Comparison of ENCODE assay signal across 16 cellular contexts in the genomic region with DNA sequence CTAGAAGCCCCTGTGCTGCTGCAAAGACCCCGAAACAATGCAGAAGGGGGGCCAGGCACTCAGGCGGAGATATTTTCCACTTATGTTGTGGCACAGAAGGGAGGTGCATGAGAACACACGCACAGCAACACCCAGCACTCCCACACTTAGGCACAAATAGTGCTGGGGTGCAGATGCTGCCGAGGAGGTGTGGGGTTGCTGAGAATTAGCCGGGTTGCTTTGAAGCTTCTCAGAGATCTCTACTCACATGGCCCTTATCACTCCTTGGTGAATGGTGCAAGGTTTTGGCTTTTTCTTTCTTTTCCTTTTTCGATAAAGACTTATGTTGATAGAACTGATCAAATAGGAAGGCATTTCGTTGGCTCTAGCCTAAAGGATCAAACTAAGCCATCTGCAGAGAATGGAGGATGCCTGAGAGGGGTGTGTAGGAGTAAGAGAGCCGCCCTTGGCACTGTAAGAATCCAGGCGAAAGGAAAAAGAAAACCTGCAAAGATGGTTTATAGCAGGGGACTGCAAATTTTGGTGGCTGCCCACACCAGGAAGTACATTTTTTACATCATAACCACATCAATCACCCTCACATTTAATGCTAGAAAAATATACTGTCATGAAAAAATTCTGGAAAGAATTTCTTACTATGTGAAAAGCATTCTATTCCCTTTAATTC. TPM values are rescaled to one million over a fixed set of nuclear protein-coding genes. Genes with fewer than 3 reads are reported as not detected.
DNase-seq lines count a peak whose midpoint lies in the region; ATAC-seq and TF ChIP-seq lines count a peak whose summit lies in the region.
"Had no signal": no experiment of that assay in that cellular context is flagged by ENCODE, and none has a peak within 500 bp of the region (broad histone marks: within the 10 kb centered on the region; RNA-seq: fewer than 3 reads in every experiment).

No MANE protein-coding gene starts in this region.

- peaks cover 0 to 30% (median 8%) of the 10 kb centered on the region in 5 donors for H3K27me3 Mint-ChIP-seq in naive thymus-derived CD4-positive, alpha-beta T cell

- H3K36me3 ChIP-seq in Loucy (ENCODE audit: insufficient read depth, low read length), result no peaks in the 10 kb centered on the region
- H3K36me3 ChIP-seq in naive thymus-derived CD4-positive, alpha-beta T cell (ENCODE audit: control insufficient read depth in 2 of 3, insufficient read depth in 3 of 3, low read length in 3 of 3), result no peaks in the 10 kb centered on the region
- H3K36me3 ChIP-seq: upper lobe of left lung, WERI-Rb-1 had no signal

- H3K9me2 ChIP-seq in Loucy (replicated peaks; ENCODE audit: low read depth, low read length), result no peaks in the 10 kb centered on the region

- CTCF ChIA-PET in naive thymus-derived CD4-positive, alpha-beta T cell (lab: Charles Lee), result no interaction called here

- POLR2A ChIA-PET in naive thymus-derived CD4-positive, alpha-beta T cell (lab: Charles Lee), result no interaction called here

- H3K4me3 Mint-ChIP-seq in naive thymus-derived CD4-positive, alpha-beta T cell, result peak overlapping the region; percentile 1 to 85 (median 73)

- no peak overlapping the region for H3K27ac ChIP-seq in naive thymus-derived CD4-positive, alpha-beta T cell (ENCODE audit: low read depth, low read length)
- H3K27ac ChIP-seq: parathyroid adenoma, upper lobe of left lung, WERI-Rb-1 had no signal

- H3K4me1 ChIP-seq in Loucy (ENCODE audit: insufficient read depth, low read length, poor library complexity, severe bottlenecking), result peaks cover 32% of the 10 kb centered on the region
- H3K4me1 ChIP-seq in naive thymus-derived CD4-positive, alpha-beta T cell (ENCODE audit: control insufficient read depth in 2 of 2, insufficient read depth in 2 of 2, low read length in 2 of 2), result peaks cover 8 to 22% of the 10 kb centered on the region in 2 donors
- H3K4me1 ChIP-seq: parathyroid adenoma, upper lobe of left lung had no signal

- peak overlapping the region; percentile 11 for H2AFZ ChIP-seq in Loucy (ENCODE audit: low read length)
- H2AFZ ChIP-seq: parathyroid adenoma had no signal

- no peaks in the 10 kb centered on the region for H3K27me3 ChIP-seq in Loucy (ENCODE audit: insufficient read depth, low read length, poor library complexity, severe bottlenecking)
- no peaks in the 10 kb centered on the region for H3K27me3 ChIP-seq in naive thymus-derived CD4-positive, alpha-beta T cell (ENCODE audit: control insufficient read depth in 2 of 2, insufficient read depth in 2 of 2, low read length in 2 of 2)
- H3K27me3 ChIP-seq: upper lobe of left lung had no signal

- peak; percentile 76 for DNase-seq in Ammon's horn (ENCODE audit: low spot score)
- DNase-seq in central memory CD4-positive, alpha-beta T cell, result peak; percentile 15
- peak in 6 of 9 donors; percentile 11 to 35 (median 24) for DNase-seq in naive thymus-derived CD4-positive, alpha-beta T cell
- no peak for DNase-seq in 8988T
- no peak for DNase-seq in SHP77 (lab: John Stamatoyannopoulos, UW)
- no peak for DNase-seq in NCI-H1436 (lab: John Stamatoyannopoulos, UW)
- DNase-seq: DMS79 treated with DMSO at 0.1 percent for 48 hours, glutamatergic neuron, KBM-7, NCI-H187, upper lobe of left lung, WERI-Rb-1 had no signal

- H3K27ac Mint-ChIP-seq in naive thymus-derived CD4-positive, alpha-beta T cell, result peak overlapping the region in 7 of 9 donors; percentile 6 to 87 (median 61)

- peak overlapping the region; percentile 71 for H3K4me2 ChIP-seq in Loucy (ENCODE audit: low read depth, low read length, poor library complexity, severe bottlenecking)

- H3K9ac ChIP-seq in Loucy (ENCODE audit: low read depth, low read length, poor library complexity, severe bottlenecking), result peak overlapping the region; percentile 43
- H3K9ac ChIP-seq: parathyroid adenoma had no signal

- H4K20me1 ChIP-seq in Loucy (ENCODE audit: insufficient read depth, low read length, poor library complexity, severe bottlenecking), result no peaks in the 10 kb centered on the region

- peaks cover 17 to 33% (median 24%) of the 10 kb centered on the region in 7 donors for H3K4me1 Mint-ChIP-seq in naive thymus-derived CD4-positive, alpha-beta T cell

- H3K36me3 Mint-ChIP-seq in naive thymus-derived CD4-positive, alpha-beta T cell, result peaks cover 0 to 3% (median 0%) of the 10 kb centered on the region in 5 donors

- H3K9me3 Mint-ChIP-seq in naive thymus-derived CD4-positive, alpha-beta T cell, result peaks cover 0 to 4% (median 0%) of the 10 kb centered on the region in 11 donors

- H3F3A ChIP-seq in Loucy (ENCODE audit: low read depth), result peaks cover 8% of the 10 kb centered on the region; the same call in 1 of the 2 replicates

- intact Hi-C loops in naive thymus-derived CD4-positive, alpha-beta T cell (cut with micrococcal nuclease), result loop anchor here in 1 of 2 donors (2.0 to 5.0 kb wide), 2 partner anchors 41 to 56 kb away; no protein-coding TSS in a partner anchor

- no peak for TF ChIP-seq CTCF in Loucy (conservative IDR thresholded peaks at IDR 0.05; ENCODE audit: low read length)

- H3K79me2 ChIP-seq in Loucy (ENCODE audit: insufficient read depth, low read length), result no peaks in the 10 kb centered on the region
- H3K79me2 ChIP-seq: parathyroid adenoma had no signal

- H3K9me3 ChIP-seq in Loucy (ENCODE audit: insufficient read depth, low read depth, low read length), result no peaks in the 10 kb centered on the region
- no peaks in the 10 kb centered on the region for H3K9me3 ChIP-seq in naive thymus-derived CD4-positive, alpha-beta T cell (ENCODE audit: control insufficient read depth in 2 of 3, low read length in 3 of 3)
- H3K9me3 ChIP-seq: upper lobe of left lung had no signal

- peak; percentile 67 for ATAC-seq in naive thymus-derived CD4-positive, alpha-beta T cell
- ATAC-seq in GM21529 (IDR thresholded peaks at IDR 0.05; ENCODE audit: unreplicated experiment), result no peak

- H3K4me3 ChIP-seq in Loucy (ENCODE audit: low read length, poor library complexity, severe bottlenecking), result peak overlapping the region; percentile 59
- H3K4me3 ChIP-seq in naive thymus-derived CD4-positive, alpha-beta T cell (ENCODE audit: low read length), result peak overlapping the region; percentile 34
- H3K4me3 ChIP-seq: lung, upper lobe of left lung had no signal

RNA-seq across cellular contexts. Expression of gene FHL2, which starts 27.9 kb away (rescaled TPM):
- total RNA-seq in naive thymus-derived CD4-positive, alpha-beta T cell, result 1 to 10 TPM in 1 of 5 experiments, under 1 TPM in 3, not detected in 1; 0.19 to 3.6 (median 0.63) TPM
- polyA plus RNA-seq in naive thymus-derived CD4-positive, alpha-beta T cell, result 1 to 10 TPM in 1 of 2 donors, under 1 TPM in 1; 0.40 to 1.6 TPM

Comparison
In these comparisons a context has a peak if more than half of its experiments do, and no peak if none do; other contexts are left out.
1. DNase-seq: peak in Ammon's horn (single experiment), central memory CD4-positive, alpha-beta T cell (single experiment) and naive thymus-derived CD4-positive, alpha-beta T cell (6 of 9); none in 8988T (single experiment), SHP77 (0 of 2) and NCI-H1436 (single experiment).